In the genomic region with DNA sequence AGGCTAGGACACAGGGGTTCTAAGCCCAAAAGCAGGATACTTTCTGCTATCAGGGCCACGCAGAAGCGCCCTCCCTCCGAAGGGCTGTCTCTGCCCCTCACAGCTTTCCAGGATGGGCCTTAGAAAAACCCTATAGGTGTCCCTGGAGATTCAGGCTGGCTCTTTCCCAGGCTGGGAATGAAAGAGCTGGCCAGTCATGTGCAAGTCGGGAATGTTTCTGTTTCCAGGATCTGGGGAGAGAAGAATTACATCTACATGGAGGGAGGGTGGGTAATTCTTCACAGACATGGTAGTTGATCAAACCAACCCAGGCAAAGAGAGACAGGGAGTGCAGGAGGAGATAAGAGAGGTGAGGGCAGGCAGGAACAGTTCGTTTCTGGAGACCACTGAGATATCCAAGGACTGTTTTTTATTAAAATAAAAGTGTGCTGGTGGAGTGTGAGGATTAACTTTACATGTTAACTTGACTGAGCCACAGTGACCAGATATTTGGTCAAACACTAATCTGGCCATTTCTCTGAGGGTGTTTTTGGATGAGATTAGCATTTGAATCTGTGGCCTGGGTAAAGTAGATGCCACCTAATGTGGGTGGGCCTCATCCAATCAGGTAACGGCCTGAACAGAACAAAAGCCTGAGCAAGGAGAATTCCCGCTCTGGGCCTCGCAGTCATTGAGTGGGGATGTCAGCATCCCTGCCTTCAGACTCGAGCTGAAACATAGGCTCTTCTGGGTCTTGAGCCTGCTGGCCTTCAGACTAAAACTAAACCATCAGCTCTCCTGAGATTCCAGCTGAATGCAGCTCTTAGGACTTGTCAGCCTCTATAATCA, we compare ENCODE assay signal across 31 cellular contexts. TPM values are rescaled to one million over a fixed set of nuclear protein-coding genes. Genes with fewer than 3 reads are reported as not detected.
DNase-seq lines count a peak whose midpoint lies in the region; ATAC-seq, FAIRE-seq and TF ChIP-seq lines count a peak whose summit lies in the region.
"Had no signal": no experiment of that assay in that cellular context is flagged by ENCODE, and none has a peak within 500 bp of the region (broad histone marks: within the 10 kb centered on the region; RNA-seq: fewer than 3 reads in every experiment).

No MANE protein-coding gene starts in this region.

- H3K36me3 ChIP-seq in DND-41 (ENCODE audit: insufficient read depth, low read length) (peaks cover 77% of the 10 kb centered on the region), BE2C (no peaks in the 10 kb centered on the region), kidney (ENCODE audit: control insufficient read depth in 1 of 2, insufficient read depth in 2 of 2, low read length in 2 of 2) (no peaks in the 10 kb centered on the region)
- H3K36me3 ChIP-seq: ascending aorta, cardiac muscle cell, esophagus muscularis mucosa, heart left ventricle, prostate gland, sigmoid colon, uterus had no signal

- FAIRE-seq in kidney (lab: Jason Lieb, UNC): no peak
- FAIRE-seq: TTC549 had no signal

- H3K4me3 Mint-ChIP-seq in CD14-positive monocyte: no peak overlapping the region
- H3K4me3 Mint-ChIP-seq in activated T-helper 17 cell treated with anti-CD3 and anti-CD28 coated beads, Interleukin-2, amount 50 U/mL, for 72 hours: no peak overlapping the region
- no peak overlapping the region for H3K4me3 Mint-ChIP-seq in natural killer cell
- H3K4me3 Mint-ChIP-seq: activated T-cell treated with anti-CD3 and anti-CD28 coated beads, Interleukin-2, amount 50 U/mL, for 72 hours; endodermal cell; GM23338 had no signal

- DNase-seq in CD14-positive monocyte (ENCODE audit: low spot score) (no peak), DND-41 (no peak), natural killer cell (no peak), NCI-H69 (lab: John Stamatoyannopoulos, UW) (no peak), BE2C (no peak), kidney (no peak)
- DNase-seq: activated naive CD4-positive, alpha-beta T cell treated with anti-CD3 and anti-CD28 coated beads, Interleukin-2, amount 50 U/mL, for 16 hours; activated T-cell treated with anti-CD3 and anti-CD28 coated beads, Interleukin-2, amount 50 U/mL, for 72 hours; DMS153; endodermal cell; heart left ventricle; NCI-H187; NCI-H2171; NCI-H510A treated with DMSO at 0.1 percent for 48 hours; SIG-M5; sigmoid colon; stimulated activated CD4-positive, alpha-beta T cell treated with anti-CD3 and anti-CD28 coated beads, Interleukin-4, amount 100 ng/mL, for 4 hours; stimulated activated naive CD4-positive, alpha-beta T cell; testis; uterus had no signal

- H3K9me3 Mint-ChIP-seq in CD14-positive monocyte: peaks cover 13 to 27% (median 19%) of the 10 kb centered on the region in 7 donors
- no peaks in the 10 kb centered on the region for H3K9me3 Mint-ChIP-seq in activated T-helper 17 cell treated with anti-CD3 and anti-CD28 coated beads, Interleukin-2, amount 50 U/mL, for 72 hours
- peaks cover 0 to 4% of the 10 kb centered on the region in 2 donors for H3K9me3 Mint-ChIP-seq in natural killer cell
- H3K9me3 Mint-ChIP-seq: activated T-cell treated with anti-CD3 and anti-CD28 coated beads, Interleukin-2, amount 50 U/mL, for 72 hours had no signal

- H3K27me3 ChIP-seq in DND-41 (ENCODE audit: insufficient read depth, low read length, poor library complexity) (no peaks in the 10 kb centered on the region), BE2C (no peaks in the 10 kb centered on the region)
- H3K27me3 ChIP-seq: ascending aorta, cardiac muscle cell, esophagus muscularis mucosa, heart left ventricle, sigmoid colon, testis, uterus had no signal

- H3K36me3 Mint-ChIP-seq in CD14-positive monocyte (peaks cover 19 to 38% of the 10 kb centered on the region in 2 donors), natural killer cell (no peaks in the 10 kb centered on the region)
- H3K36me3 Mint-ChIP-seq in activated T-helper 17 cell treated with anti-CD3 and anti-CD28 coated beads, Interleukin-2, amount 50 U/mL, for 72 hours (ENCODE audit: low read depth): peaks cover 25% of the 10 kb centered on the region

- H3K4me1 Mint-ChIP-seq in CD14-positive monocyte (peaks cover 41% of the 10 kb centered on the region), natural killer cell (peaks cover 41 to 61% of the 10 kb centered on the region in 2 donors)
- H3K4me1 Mint-ChIP-seq in activated T-helper 17 cell treated with anti-CD3 and anti-CD28 coated beads, Interleukin-2, amount 50 U/mL, for 72 hours: peaks cover 25% of the 10 kb centered on the region
- H3K4me1 Mint-ChIP-seq: endodermal cell had no signal

- H3K9me3 ChIP-seq in DND-41 (ENCODE audit: insufficient read depth, low read length, severe bottlenecking) (peaks cover 9% of the 10 kb centered on the region), BE2C (no peaks in the 10 kb centered on the region), kidney (ENCODE audit: control insufficient read depth in 1 of 2, low read length in 2 of 2) (peaks cover 0 to 8% of the 10 kb centered on the region in 2 donors)
- H3K9me3 ChIP-seq: prostate gland, testis had no signal

- H3K9ac ChIP-seq in DND-41 (ENCODE audit: low read depth, low read length) (no peak overlapping the region), kidney (ENCODE audit: low read length in 2 of 2) (no peak overlapping the region)

- intact Hi-C loops in CD14-positive monocyte (cut with micrococcal nuclease) (no loop called here), natural killer cell (cut with micrococcal nuclease) (no loop called here), kidney (cut with DNase I) (no loop called here)

- H4K20me1 ChIP-seq in DND-41 (ENCODE audit: insufficient read depth, low read length): peaks cover 88% of the 10 kb centered on the region

- ATAC-seq in DND-41 (ENCODE audit: insufficient read depth, low read depth) (no peak), natural killer cell (no peak), GM19395 (IDR thresholded peaks at IDR 0.05; ENCODE audit: unreplicated experiment) (no peak)
- ATAC-seq in activated T-helper 17 cell treated with anti-CD3 and anti-CD28 coated beads, Interleukin-2, amount 50 U/mL, for 72 hours (replicated peaks): no peak
- ATAC-seq: activated T-cell treated with anti-CD3 and anti-CD28 coated beads, Interleukin-2, amount 50 U/mL, for 72 hours; foreskin keratinocyte; heart left ventricle; Panc1 had no signal

- no peak overlapping the region for H3K4me3 ChIP-seq in DND-41 (ENCODE audit: low read depth in 1 of 2, low read length in 2 of 2)
- no peak overlapping the region for H3K4me3 ChIP-seq in BE2C (ENCODE audit: low read depth, low read length)
- no peak overlapping the region for H3K4me3 ChIP-seq in kidney (ENCODE audit: low read length in 2 of 2)
- H3K4me3 ChIP-seq: ascending aorta, cardiac muscle cell, coronary artery, esophagus muscularis mucosa, GM23338, heart left ventricle, prostate gland, sigmoid colon, testis, uterus had no signal

- H3K27ac ChIP-seq in DND-41 (ENCODE audit: low read length) (peak overlapping the region; percentile 35; the same call in 1 of the 2 replicates), kidney (ENCODE audit: low read depth in 2 of 2, low read length in 2 of 2) (no peak overlapping the region)
- H3K27ac ChIP-seq: ascending aorta, cardiac muscle cell, coronary artery, esophagus muscularis mucosa, foreskin keratinocyte, heart left ventricle, prostate gland, sigmoid colon, testis, uterus had no signal

- H3K27ac Mint-ChIP-seq in CD14-positive monocyte (peak overlapping the region in 6 of 7 donors; percentile 2 to 79 (median 70)), natural killer cell (peak overlapping the region; percentile 72 to 75)
- H3K27ac Mint-ChIP-seq in activated T-helper 17 cell treated with anti-CD3 and anti-CD28 coated beads, Interleukin-2, amount 50 U/mL, for 72 hours: peak overlapping the region; percentile 63
- H3K27ac Mint-ChIP-seq: endodermal cell had no signal

- H3K4me1 ChIP-seq in DND-41 (ENCODE audit: insufficient read depth, low read length): no peaks in the 10 kb centered on the region
- H3K4me1 ChIP-seq in BE2C: no peaks in the 10 kb centered on the region
- H3K4me1 ChIP-seq in kidney (ENCODE audit: control insufficient read depth in 1 of 2, insufficient read depth in 1 of 2, low read depth in 1 of 2, low read length in 2 of 2): no peaks in the 10 kb centered on the region
- H3K4me1 ChIP-seq: ascending aorta, esophagus muscularis mucosa, foreskin keratinocyte, heart left ventricle, prostate gland, sigmoid colon, testis, uterus had no signal

- H3K27me3 Mint-ChIP-seq in CD14-positive monocyte (ENCODE audit: low read depth in 3 of 3) (peaks cover 0 to 3% (median 0%) of the 10 kb centered on the region in 3 donors), natural killer cell (ENCODE audit: low read depth in 2 of 2) (no peaks in the 10 kb centered on the region)
- H3K27me3 Mint-ChIP-seq in activated T-helper 17 cell treated with anti-CD3 and anti-CD28 coated beads, Interleukin-2, amount 50 U/mL, for 72 hours: no peaks in the 10 kb centered on the region

- H2AFZ ChIP-seq in DND-41 (ENCODE audit: low read depth, low read length): no peak overlapping the region
- H2AFZ ChIP-seq: GM23338 had no signal

- H3K4me2 ChIP-seq in DND-41 (ENCODE audit: insufficient read depth, low read length): no peak overlapping the region
- H3K4me2 ChIP-seq: GM23338 had no signal

- H3K79me2 ChIP-seq in DND-41 (ENCODE audit: insufficient read depth, low read length): peaks cover 100% of the 10 kb centered on the region

- TF ChIP-seq CTCF in CD14-positive monocyte (IDR thresholded peaks at IDR 0.05): no peak
- no peak for TF ChIP-seq CTCF in DND-41 (IDR thresholded peaks at IDR 0.05; ENCODE audit: borderline replicate concordance, extremely low read depth, low read length, poor library complexity, severe bottlenecking)
- TF ChIP-seq CTCF in natural killer cell (IDR thresholded peaks at IDR 0.05): no peak
- TF ChIP-seq CTCF in BE2C (IDR thresholded peaks at IDR 0.05; ENCODE audit: low read depth, low read length): no peak
- no peak for TF ChIP-seq CTCF in kidney (IDR thresholded peaks at IDR 0.05; ENCODE audit: borderline replicate concordance, extremely low read depth, insufficient read depth)

RNA-seq across cellular contexts. Expression of a gene that starts 15.3 kb away (rescaled TPM):
- polyA plus RNA-seq in CD14-positive monocyte: 10 to 100 TPM in 1 of 2 donors, 1 to 10 TPM in 1; 7.9 to 13.0 TPM
- total RNA-seq in activated T-helper 17 cell treated with anti-CD3 and anti-CD28 coated beads, Interleukin-2, amount 50 U/mL, for 72 hours: 100 to 1,000 TPM in 1 of 2 donors, 10 to 100 TPM in 1; 86.9 to 146 TPM
- total RNA-seq in natural killer cell: 100 to 1,000 TPM; 156 to 194 (median 179) TPM
- polyA plus RNA-seq in BE2C (2012; ENCODE audit: insufficient read depth, insufficient read length, low read depth): 24.3 TPM
- 22.9 TPM for total RNA-seq in kidney
- 5.6 TPM for polyA plus RNA-seq in kidney (ENCODE audit: insufficient read depth, low read depth, low replicate concordance)
- total RNA-seq: foreskin keratinocyte had no signal
- polyA plus RNA-seq: foreskin keratinocyte had no signal
